In the genomic region with DNA sequence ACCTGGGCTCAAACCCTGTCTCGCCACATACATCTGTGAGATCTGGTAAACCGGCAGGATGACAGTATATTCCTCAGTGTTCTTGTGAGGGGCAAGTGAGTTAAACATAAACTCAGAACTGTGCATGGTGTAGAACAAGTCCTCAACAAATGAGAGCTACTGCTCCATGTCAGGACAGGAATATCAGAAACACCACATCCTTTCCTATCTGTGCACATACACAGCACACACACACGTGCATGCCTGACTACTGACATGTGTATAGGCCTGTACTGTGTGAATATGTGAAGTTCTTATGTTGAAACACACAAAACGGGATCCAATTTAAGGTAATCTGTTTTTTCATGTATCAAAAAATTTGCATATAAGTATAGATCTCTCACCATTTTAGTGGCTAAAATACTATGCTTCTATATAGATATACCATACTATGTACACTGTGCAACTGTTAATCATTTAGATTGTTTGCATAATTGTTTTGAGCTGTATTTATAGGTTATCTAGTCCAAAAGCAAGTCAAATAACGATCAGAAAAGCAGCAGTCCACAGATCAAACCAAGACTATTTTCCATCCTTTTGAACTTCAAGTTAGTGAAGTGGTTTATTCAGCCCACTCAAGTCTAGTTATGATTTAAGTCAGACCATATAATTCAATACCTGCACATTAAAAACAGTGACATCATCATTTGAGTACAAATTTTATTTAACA, we compare ENCODE assay signal across 31 cellular contexts. TPM values are rescaled to one million over a fixed set of nuclear protein-coding genes. Genes with fewer than 3 reads are reported as not detected.
DNase-seq lines count a peak whose midpoint lies in the region; ATAC-seq, FAIRE-seq and TF ChIP-seq lines count a peak whose summit lies in the region.
"Had no signal": no experiment of that assay in that cellular context is flagged by ENCODE, and none has a peak within 500 bp of the region (broad histone marks: within the 10 kb centered on the region; RNA-seq: fewer than 3 reads in every experiment).

No MANE protein-coding gene starts in this region.

- peaks cover 6% of the 10 kb centered on the region for H3K4me1 ChIP-seq in GM12878 (ENCODE audit: control insufficient read depth, insufficient read depth, low read length)
- H3K4me1 ChIP-seq in Caco-2: no peaks in the 10 kb centered on the region
- H3K4me1 ChIP-seq: body of pancreas, testis had no signal

- no peak for TF ChIP-seq RAD21 in GM12878 (IDR thresholded peaks at IDR 0.05; ENCODE audit: insufficient read depth, low read depth, low read length)

- H3K36me3 Mint-ChIP-seq in activated CD8-positive, alpha-beta T cell treated with anti-CD3 and anti-CD28 coated beads for 36 hours (ENCODE audit: low read depth): peaks cover 38% of the 10 kb centered on the region
- H3K36me3 Mint-ChIP-seq in activated CD8-positive, alpha-beta T cell treated with anti-CD3 and anti-CD28 coated beads, Interleukin-2, amount 10 ng/mL, durations not matched to agents 7 days and 5 days (ENCODE audit: low read depth): peaks cover 33% of the 10 kb centered on the region
- H3K36me3 Mint-ChIP-seq in CD4-positive, alpha-beta T cell (ENCODE audit: low read depth): peaks cover 17% of the 10 kb centered on the region
- H3K36me3 Mint-ChIP-seq in T-helper 1 cell treated with Interleukin-12 subunit alpha and Interleukin-12 subunit beta and Interleukin-4 antibody, amounts not matched to agents 30 μg/mL and 1 μg/mL, for 36 hours (ENCODE audit: low read depth): peaks cover 41% of the 10 kb centered on the region
- peaks cover 19% of the 10 kb centered on the region for H3K36me3 Mint-ChIP-seq in Caco-2 (ENCODE audit: insufficient read depth, unreplicated experiment)
- peaks cover 6% of the 10 kb centered on the region for H3K36me3 Mint-ChIP-seq in type B pancreatic cell

- SMC1A ChIA-PET in GM12878 (lab: Charles Lee; ENCODE audit: uncharacterized antibody, unreplicated experiment): no interaction called here

- POLR2A ChIA-PET in activated CD8-positive, alpha-beta T cell treated with anti-CD3 and anti-CD28 coated beads for 36 hours (lab: Charles Lee): interaction anchor here (0.5 to 2.0 kb wide), 7 partner anchors 27 to 99 kb away, joined by 3 to 8 read pairs (median 3); a partner anchor contains a TSS
- POLR2A ChIA-PET in activated CD8-positive, alpha-beta T cell treated with anti-CD3 and anti-CD28 coated beads, Interleukin-2, amount 10 ng/mL, durations not matched to agents 7 days and 5 days (lab: Charles Lee): no interaction called here
- POLR2A ChIA-PET in CD4-positive, alpha-beta T cell (lab: Charles Lee): no interaction called here
- POLR2A ChIA-PET in GM12878 (lab: Charles Lee): no interaction called here
- POLR2A ChIA-PET in Caco-2 (lab: Charles Lee): no interaction called here

- peak; percentile 21 for ATAC-seq in activated CD8-positive, alpha-beta T cell treated with anti-CD3 and anti-CD28 coated beads for 36 hours
- no peak for ATAC-seq in activated CD8-positive, alpha-beta T cell treated with anti-CD3 and anti-CD28 coated beads, Interleukin-2, amount 10 ng/mL, durations not matched to agents 7 days and 5 days
- peak; percentile 18 for ATAC-seq in CD4-positive, alpha-beta T cell (ENCODE audit: poor library complexity)
- ATAC-seq in GM12878: no peak
- no peak for ATAC-seq in HG02970 (IDR thresholded peaks at IDR 0.05; ENCODE audit: low FRiP score, unreplicated experiment)
- ATAC-seq: body of pancreas; left colon; naive thymus-derived CD8-positive, alpha-beta T cell; PC-3 had no signal

- no peak overlapping the region for H3K4me3 Mint-ChIP-seq in activated CD8-positive, alpha-beta T cell treated with anti-CD3 and anti-CD28 coated beads for 36 hours
- no peak overlapping the region for H3K4me3 Mint-ChIP-seq in activated CD8-positive, alpha-beta T cell treated with anti-CD3 and anti-CD28 coated beads, Interleukin-2, amount 10 ng/mL, durations not matched to agents 7 days and 5 days
- H3K4me3 Mint-ChIP-seq in CD4-positive, alpha-beta T cell: peak overlapping the region; percentile 27
- H3K4me3 Mint-ChIP-seq in T-helper 1 cell treated with Interleukin-12 subunit alpha and Interleukin-12 subunit beta and Interleukin-4 antibody, amounts not matched to agents 30 μg/mL and 1 μg/mL, for 36 hours: no peak overlapping the region
- H3K4me3 Mint-ChIP-seq in Caco-2 (ENCODE audit: unreplicated experiment) (no peak overlapping the region), type B pancreatic cell (no peak overlapping the region)
- H3K4me3 Mint-ChIP-seq: dendritic cell treated with granulocyte-macrophage colony-stimulating factor and Interleukin-4, amounts not matched to agents 40 ng/mL and 50 ng/mL, for 4 days; naive thymus-derived CD8-positive, alpha-beta T cell; stimulated activated naive B cell treated with anti-CD40 and anti-IgM and Interleukin-4, amounts not matched to agents 10 μg/mL and 1 μg/mL and 100 μg/mL, for 72 hours had no signal

- no peaks in the 10 kb centered on the region for H3K9me3 Mint-ChIP-seq in activated CD8-positive, alpha-beta T cell treated with anti-CD3 and anti-CD28 coated beads for 36 hours
- H3K9me3 Mint-ChIP-seq in activated CD8-positive, alpha-beta T cell treated with anti-CD3 and anti-CD28 coated beads, Interleukin-2, amount 10 ng/mL, durations not matched to agents 7 days and 5 days (ENCODE audit: insufficient read depth): no peaks in the 10 kb centered on the region
- no peaks in the 10 kb centered on the region for H3K9me3 Mint-ChIP-seq in CD4-positive, alpha-beta T cell
- H3K9me3 Mint-ChIP-seq in T-helper 1 cell treated with Interleukin-12 subunit alpha and Interleukin-12 subunit beta and Interleukin-4 antibody, amounts not matched to agents 30 μg/mL and 1 μg/mL, for 36 hours: no peaks in the 10 kb centered on the region
- H3K9me3 Mint-ChIP-seq in Caco-2 (ENCODE audit: unreplicated experiment): no peaks in the 10 kb centered on the region
- no peaks in the 10 kb centered on the region for H3K9me3 Mint-ChIP-seq in type B pancreatic cell
- H3K9me3 Mint-ChIP-seq: dendritic cell treated with granulocyte-macrophage colony-stimulating factor and Interleukin-4, amounts not matched to agents 40 ng/mL and 50 ng/mL, for 4 days; naive thymus-derived CD8-positive, alpha-beta T cell; stimulated activated naive B cell treated with anti-CD40 and anti-IgM and Interleukin-4, amounts not matched to agents 10 μg/mL and 1 μg/mL and 100 μg/mL, for 72 hours had no signal

- FAIRE-seq in GM12878 (lab: Jason Lieb, UNC): no peak
- FAIRE-seq: A204.1, TTC549, urothelium cell line had no signal

- no peaks in the 10 kb centered on the region for H3K9me3 ChIP-seq in CD4-positive, alpha-beta T cell (ENCODE audit: control insufficient read depth, low read length)
- H3K9me3 ChIP-seq in GM12878 (replicated peaks; ENCODE audit: control insufficient read depth, insufficient read depth, low read length) (no peaks in the 10 kb centered on the region), Caco-2 (no peaks in the 10 kb centered on the region)
- H3K9me3 ChIP-seq: body of pancreas, MG63, testis had no signal

- no peaks in the 10 kb centered on the region for H4K20me1 ChIP-seq in GM12878 (ENCODE audit: control insufficient read depth, insufficient read depth)

- H3K4me2 ChIP-seq in GM12878 (ENCODE audit: control insufficient read depth, insufficient read depth): no peak overlapping the region
- H3K4me2 ChIP-seq: KMS-11 had no signal

- no peaks in the 10 kb centered on the region for H3K79me2 ChIP-seq in GM12878 (ENCODE audit: control insufficient read depth, insufficient read depth, low read length)

- BruUV-seq in GM12878 (replicated peaks; lab: Mats Ljungman, UMichigan) (no TSS peak), Caco-2 (replicated peaks; lab: Mats Ljungman, UMichigan) (no TSS peak)

- peak overlapping the region; percentile 77 for H3K27ac Mint-ChIP-seq in activated CD8-positive, alpha-beta T cell treated with anti-CD3 and anti-CD28 coated beads for 36 hours
- no peak overlapping the region for H3K27ac Mint-ChIP-seq in activated CD8-positive, alpha-beta T cell treated with anti-CD3 and anti-CD28 coated beads, Interleukin-2, amount 10 ng/mL, durations not matched to agents 7 days and 5 days
- peak overlapping the region; percentile 66 for H3K27ac Mint-ChIP-seq in CD4-positive, alpha-beta T cell
- H3K27ac Mint-ChIP-seq in T-helper 1 cell treated with Interleukin-12 subunit alpha and Interleukin-12 subunit beta and Interleukin-4 antibody, amounts not matched to agents 30 μg/mL and 1 μg/mL, for 36 hours: peak overlapping the region; percentile 27
- H3K27ac Mint-ChIP-seq in Caco-2 (ENCODE audit: unreplicated experiment) (no peak overlapping the region), type B pancreatic cell (no peak overlapping the region)
- H3K27ac Mint-ChIP-seq: dendritic cell treated with granulocyte-macrophage colony-stimulating factor and Interleukin-4, amounts not matched to agents 40 ng/mL and 50 ng/mL, for 4 days had no signal

- 57% methylated on average over 5 of the region's 5 CpGs for WGBS in GM12878 (ENCODE audit: insufficient coverage, insufficient replicate concordance, low lambda C conversion rate, missing lambda C conversion rate)

- H3K4me3 ChIP-seq in GM12878: no peak overlapping the region
- H3K4me3 ChIP-seq in Caco-2 (ENCODE audit: low read depth, low read length): no peak overlapping the region
- H3K4me3 ChIP-seq: body of pancreas, MG63, testis had no signal

- H3K9ac ChIP-seq in GM12878 (ENCODE audit: control insufficient read depth, insufficient read depth, low read length): no peak overlapping the region
- H3K9ac ChIP-seq: KMS-11 had no signal

- CTCF ChIA-PET in activated CD8-positive, alpha-beta T cell treated with anti-CD3 and anti-CD28 coated beads for 36 hours (lab: Charles Lee): interaction anchor here (0.7 to 1.4 kb wide), 8 partner anchors 30 to 78 kb away, joined by 3 to 5 read pairs (median 3); no protein-coding TSS in a partner anchor
- CTCF ChIA-PET in activated CD8-positive, alpha-beta T cell treated with anti-CD3 and anti-CD28 coated beads, Interleukin-2, amount 10 ng/mL, durations not matched to agents 7 days and 5 days (lab: Charles Lee): interaction anchor here (0.8 to 1.0 kb wide), 2 partner anchors 35 to 78 kb away, joined by 3 to 6 read pairs; no protein-coding TSS in a partner anchor
- CTCF ChIA-PET in CD4-positive, alpha-beta T cell (lab: Charles Lee): interaction anchor here (1.6 kb wide), 1 partner anchor 39 kb away, joined by 3 read pairs; no protein-coding TSS in a partner anchor
- CTCF ChIA-PET in GM12878 (lab: Yijun Ruan, JAX): no interaction called here
- CTCF ChIA-PET in Caco-2 (lab: Charles Lee): no interaction called here

- no peak for DNase-seq in activated CD8-positive, alpha-beta T cell treated with anti-CD3 and anti-CD28 coated beads for 36 hours
- no peak for DNase-seq in activated CD8-positive, alpha-beta T cell treated with anti-CD3 and anti-CD28 coated beads, Interleukin-2, amount 10 ng/mL, durations not matched to agents 7 days and 5 days
- DNase-seq in CD4-positive, alpha-beta T cell: no peak
- DNase-seq in GM12878 (ENCODE audit: low read depth, low spot score): no peak
- DNase-seq in Caco-2: no peak
- DNase-seq in type B pancreatic cell (ENCODE audit: extremely low spot score, unreplicated experiment): no peak
- DNase-seq: activated effector memory CD4-positive, alpha-beta T cell treated with Interleukin-2 at 50 U/mL for 16 hours; body of pancreas; DMS 273 treated with DMSO at 0.1 percent for 48 hours; EL; erythroblast; glutamatergic neuron; left colon; MG63; naive thymus-derived CD8-positive, alpha-beta T cell; NCI-H1930; NCI-H526; PC-3; stimulated activated naive B cell treated with anti-CD40 and anti-IgM and Interleukin-4, amounts not matched to agents 10 μg/mL and 1 μg/mL and 100 μg/mL, for 72 hours; testis had no signal

- peaks cover 76% of the 10 kb centered on the region for H3K4me1 Mint-ChIP-seq in activated CD8-positive, alpha-beta T cell treated with anti-CD3 and anti-CD28 coated beads for 36 hours (ENCODE audit: low read depth)
- peaks cover 60% of the 10 kb centered on the region for H3K4me1 Mint-ChIP-seq in activated CD8-positive, alpha-beta T cell treated with anti-CD3 and anti-CD28 coated beads, Interleukin-2, amount 10 ng/mL, durations not matched to agents 7 days and 5 days (ENCODE audit: low read depth)
- H3K4me1 Mint-ChIP-seq in CD4-positive, alpha-beta T cell (ENCODE audit: low read depth): peaks cover 69% of the 10 kb centered on the region
- H3K4me1 Mint-ChIP-seq in T-helper 1 cell treated with Interleukin-12 subunit alpha and Interleukin-12 subunit beta and Interleukin-4 antibody, amounts not matched to agents 30 μg/mL and 1 μg/mL, for 36 hours (ENCODE audit: low read depth): peaks cover 63% of the 10 kb centered on the region
- H3K4me1 Mint-ChIP-seq in Caco-2 (ENCODE audit: low read depth, unreplicated experiment): no peaks in the 10 kb centered on the region
- H3K4me1 Mint-ChIP-seq in type B pancreatic cell (ENCODE audit: unreplicated experiment): peaks cover 5% of the 10 kb centered on the region

- RAD21 ChIA-PET in GM12878 (lab: Charles Lee; ENCODE audit: unreplicated experiment): no interaction called here

- no peak for TF ChIP-seq POLR2A in GM12878 (IDR thresholded peaks at IDR 0.05; ENCODE audit: low read depth, low read length)

- H3K27me3 Mint-ChIP-seq in activated CD8-positive, alpha-beta T cell treated with anti-CD3 and anti-CD28 coated beads for 36 hours: no peaks in the 10 kb centered on the region
- no peaks in the 10 kb centered on the region for H3K27me3 Mint-ChIP-seq in activated CD8-positive, alpha-beta T cell treated with anti-CD3 and anti-CD28 coated beads, Interleukin-2, amount 10 ng/mL, durations not matched to agents 7 days and 5 days (ENCODE audit: low read depth)
- H3K27me3 Mint-ChIP-seq in CD4-positive, alpha-beta T cell: no peaks in the 10 kb centered on the region
- H3K27me3 Mint-ChIP-seq in T-helper 1 cell treated with Interleukin-12 subunit alpha and Interleukin-12 subunit beta and Interleukin-4 antibody, amounts not matched to agents 30 μg/mL and 1 μg/mL, for 36 hours (ENCODE audit: low read depth): no peaks in the 10 kb centered on the region
- H3K27me3 Mint-ChIP-seq in Caco-2 (ENCODE audit: insufficient read depth, unreplicated experiment) (no peaks in the 10 kb centered on the region), type B pancreatic cell (no peaks in the 10 kb centered on the region)
- H3K27me3 Mint-ChIP-seq: dendritic cell treated with granulocyte-macrophage colony-stimulating factor and Interleukin-4, amounts not matched to agents 40 ng/mL and 50 ng/mL, for 4 days; naive thymus-derived CD8-positive, alpha-beta T cell; stimulated activated naive B cell treated with anti-CD40 and anti-IgM and Interleukin-4, amounts not matched to agents 10 μg/mL and 1 μg/mL and 100 μg/mL, for 72 hours had no signal

- H3K27ac ChIP-seq in CD4-positive, alpha-beta T cell (ENCODE audit: low read depth, low read length): no peak overlapping the region
- no peak overlapping the region for H3K27ac ChIP-seq in GM12878 (ENCODE audit: control insufficient read depth, insufficient read depth)
- H3K27ac ChIP-seq: body of pancreas, KMS-11, testis had no signal

- H3K36me3 ChIP-seq in GM12878 (ENCODE audit: control insufficient read depth in 2 of 2, insufficient read depth in 2 of 2, low read length in 1 of 2) (no peaks in the 10 kb centered on the region), Caco-2 (ENCODE audit: control insufficient read depth, insufficient read depth, low read length) (no peaks in the 10 kb centered on the region; the same call in 1 of the 2 replicates)
- H3K36me3 ChIP-seq: MG63 had no signal

- intact Hi-C loops in activated CD8-positive, alpha-beta T cell treated with anti-CD3 and anti-CD28 coated beads for 36 hours (cut with micrococcal nuclease): loop anchor here (5.0 kb wide), 2 partner anchors 44 to 66 kb away; a partner anchor contains a TSS
- intact Hi-C loops in CD4-positive, alpha-beta T cell (cut with DNase I, micrococcal nuclease): no loop called here
- intact Hi-C loops in GM12878 (cut with micrococcal nuclease; ENCODE audit: unreplicated experiment): no loop called here
- intact Hi-C loops in Caco-2 (cut with micrococcal nuclease; ENCODE audit: unreplicated experiment): no loop called here

- no peaks in the 10 kb centered on the region for H3K27me3 ChIP-seq in CD4-positive, alpha-beta T cell (ENCODE audit: control insufficient read depth, insufficient read depth, low read length)
- H3K27me3 ChIP-seq in GM12878 (replicated peaks in 1 of 2; ENCODE audit: control insufficient read depth in 2 of 2, insufficient read depth in 2 of 2, low read length in 1 of 2) (no peaks in the 10 kb centered on the region), Caco-2 (replicated peaks; ENCODE audit: control insufficient read depth, insufficient read depth, low read length) (no peaks in the 10 kb centered on the region)
- H3K27me3 ChIP-seq: body of pancreas, MG63, testis had no signal

- H2AFZ ChIP-seq in GM12878 (ENCODE audit: control insufficient read depth, low read depth, low read length): no peak overlapping the region

- TF ChIP-seq CTCF in activated CD8-positive, alpha-beta T cell treated with anti-CD3 and anti-CD28 coated beads for 36 hours (IDR thresholded peaks at IDR 0.05): no peak
- no peak for TF ChIP-seq CTCF in CD4-positive, alpha-beta T cell (IDR thresholded peaks at IDR 0.05)
- no peak for TF ChIP-seq CTCF in GM12878 (IDR thresholded peaks at IDR 0.05 in 2 of 3, conservative IDR thresholded peaks at IDR 0.05 in 1 of 3; ENCODE audit: control insufficient read depth in 2 of 3, extremely low read depth in 1 of 3, insufficient read depth in 1 of 3, low read depth in 3 of 3, low read length in 3 of 3)
- no peak for TF ChIP-seq CTCF in Caco-2 (IDR thresholded peaks at IDR 0.05; ENCODE audit: insufficient read depth in 1 of 2, low read depth in 1 of 2, low read length in 1 of 2, severe bottlenecking in 1 of 2, unreplicated experiment in 1 of 2)
- TF ChIP-seq CTCF in type B pancreatic cell (conservative IDR thresholded peaks at IDR 0.05): no peak

- no peak for TF ChIP-seq EP300 in GM12878 (IDR thresholded peaks at IDR 0.05; ENCODE audit: borderline replicate concordance in 1 of 2, control insufficient read depth in 1 of 2, low read depth in 2 of 2, low read length in 2 of 2)

- in situ Hi-C loops in GM12878 (cut with MboI): no loop called here

RNA-seq across cellular contexts. Expression of a gene that starts 44.8 kb away (rescaled TPM):
- 10 to 100 TPM; 17.4 to 18.8 TPM for total RNA-seq in activated CD8-positive, alpha-beta T cell treated with anti-CD3 and anti-CD28 coated beads for 36 hours
- 1 to 10 TPM; 2.9 TPM for total RNA-seq in activated CD8-positive, alpha-beta T cell treated with anti-CD3 and anti-CD28 coated beads, Interleukin-2, amount 10 ng/mL, durations not matched to agents 7 days and 5 days
- total RNA-seq in CD4-positive, alpha-beta T cell: 10 to 100 TPM; 76.2 to 80.1 TPM
- 0.23 TPM in 1 of 2 replicates, not detected in the other for total RNA-seq in GM12878 (2013; cell fraction: nucleolus; rRNA removed)
- total RNA-seq in GM12878 (2014; rRNA removed) (12.4 and 13.0 TPM in 2 replicates), GM12878 (2014; rRNA removed; fragmentation: Illumina TruSeq; extraction: Trizol) (10.5 and 10.6 TPM in 2 replicates), GM12878 (2021) (7.9 and 8.6 TPM in 2 replicates), Caco-2 (2022) (0.16 TPM in 1 of 2 replicates, not detected in the other), type B pancreatic cell (ENCODE audit: low replicate concordance) (not detected in 2 replicates)
- polyA plus RNA-seq in GM12878 (2011; ENCODE audit: low read depth): 0.51 TPM
- polyA plus RNA-seq in GM12878 (2011; rRNA removed) (0.32 and 0.41 TPM in 2 replicates), GM12878 (2014; fragmentation: Illumina TruSeq; extraction: Trizol) (8.5 TPM in 2 replicates), GM12878 (2014; fragmentation: Nextera tagmentation; extraction: Ambion mirVana) (1 to 10 TPM; 1.0 to 2.9 TPM), GM12878 (2014; rRNA removed) (6.4 and 7.2 TPM in 2 replicates), GM12878 (2016; fragmentation: Nextera tagmentation; extraction: Ambion mirVana) (1 to 10 TPM; 3.1 to 3.3 TPM)
- 0.32 and 0.37 TPM in 2 replicates for polyA plus RNA-seq in GM12878 (2011; cell fraction: cytosol; rRNA removed)
- 0.16 and 0.23 TPM in 2 replicates for polyA plus RNA-seq in GM12878 (2011; cell fraction: nucleus; rRNA removed)
- polyA plus RNA-seq in GM12878 (2012): 0.41 and 0.62 TPM in 2 replicates
- 0.77 and 1.0 TPM in 2 replicates for polyA minus RNA-seq in GM12878 (2011; rRNA and poly(A)+ RNA removed)
- 0.40 TPM in 1 of 2 replicates, not detected in the other for polyA minus RNA-seq in GM12878 (2011; cell fraction: cytosol; rRNA and poly(A)+ RNA removed)
- 0.12 and 0.48 TPM in 2 replicates for polyA minus RNA-seq in GM12878 (2011; cell fraction: nucleus; rRNA and poly(A)+ RNA removed)
- total RNA-seq: body of pancreas, H4, lung microvascular endothelial cell, osteocyte, skeletal muscle tissue had no signal

Comparison
In these comparisons a context has a peak if more than half of its experiments do, and no peak if none do; other contexts are left out.
1. ATAC-seq: peak in activated CD8-positive, alpha-beta T cell treated with anti-CD3 and anti-CD28 coated beads for 36 hours (single experiment) and CD4-positive, alpha-beta T cell (single experiment); none in activated CD8-positive, alpha-beta T cell treated with anti-CD3 and anti-CD28 coated beads, Interleukin-2, amount 10 ng/mL, durations not matched to agents 7 days and 5 days (single experiment), GM12878 (single experiment) and HG02970 (single experiment).
2. H3K27ac Mint-ChIP-seq: peak in activated CD8-positive, alpha-beta T cell treated with anti-CD3 and anti-CD28 coated beads for 36 hours (single experiment), CD4-positive, alpha-beta T cell (single experiment) and T-helper 1 cell treated with Interleukin-12 subunit alpha and Interleukin-12 subunit beta and Interleukin-4 antibody, amounts not matched to agents 30 μg/mL and 1 μg/mL, for 36 hours (single experiment); none in activated CD8-positive, alpha-beta T cell treated with anti-CD3 and anti-CD28 coated beads, Interleukin-2, amount 10 ng/mL, durations not matched to agents 7 days and 5 days (single experiment), Caco-2 (single experiment) and type B pancreatic cell (single experiment).
3. CTCF ChIA-PET loops: an anchor here in activated CD8-positive, alpha-beta T cell treated with anti-CD3 and anti-CD28 coated beads for 36 hours (0.7 to 1.4 kb wide), activated CD8-positive, alpha-beta T cell treated with anti-CD3 and anti-CD28 coated beads, Interleukin-2, amount 10 ng/mL, durations not matched to agents 7 days and 5 days (0.8 to 1.0 kb wide) and CD4-positive, alpha-beta T cell (1.6 kb wide); none called in GM12878 and Caco-2.